ENCODE assay signal across 22 cellular contexts in the genomic region with DNA sequence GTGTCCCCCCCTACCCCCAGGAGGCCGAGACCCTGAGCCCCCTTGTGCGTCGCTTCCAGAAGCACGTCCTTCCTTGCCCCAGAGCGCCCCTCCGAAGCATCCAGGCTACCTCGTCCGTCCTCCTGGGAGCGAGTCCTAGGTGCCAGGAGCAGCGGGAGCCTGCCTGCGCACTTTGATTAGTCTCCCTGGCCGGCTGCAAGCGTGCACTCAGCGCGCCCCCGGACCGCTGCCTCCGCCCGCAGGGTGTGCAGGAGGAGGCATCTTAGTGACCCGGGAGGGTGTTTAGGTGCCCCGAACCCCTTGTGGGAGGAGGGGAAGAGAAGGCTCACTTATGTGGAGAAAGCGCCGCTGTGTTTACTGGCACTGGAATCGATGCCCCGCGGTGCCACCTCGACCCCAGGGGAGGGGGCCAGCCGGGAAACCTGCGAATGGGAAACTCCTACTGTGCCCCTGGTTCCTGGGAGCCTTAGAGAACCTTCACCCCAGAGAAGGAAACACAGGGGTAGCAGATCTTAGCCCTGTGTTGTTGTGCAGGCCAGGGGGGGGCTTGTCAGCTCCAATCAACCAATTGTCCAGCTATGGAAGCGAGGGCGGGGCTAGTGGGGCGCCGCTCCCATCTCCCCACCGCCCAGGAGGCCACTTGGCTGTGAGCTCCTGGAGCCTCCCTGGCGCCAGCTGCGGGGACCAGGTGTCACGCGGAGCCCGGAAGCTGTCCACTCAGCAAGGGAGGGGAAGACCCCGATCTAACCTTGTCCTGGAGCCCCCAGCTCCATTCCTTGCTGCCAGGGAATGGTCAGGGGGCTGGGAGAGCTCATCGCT.
DNase-seq lines count a peak whose midpoint lies in the region; ATAC-seq and TF ChIP-seq lines count a peak whose summit lies in the region.
"Had no signal": no experiment of that assay in that cellular context is flagged by ENCODE, and none has a peak within 500 bp of the region (broad histone marks: within the 10 kb centered on the region; RNA-seq: fewer than 3 reads in every experiment).

No MANE protein-coding gene starts in this region.

- H3K4me3 Mint-ChIP-seq in H9, result peak overlapping the region; percentile 61 to 87
- H3K4me3 Mint-ChIP-seq: activated B cell treated with CpG ODN at 0.5 μM for 24 hours; activated CD8-positive, alpha-beta T cell treated with anti-CD3 and anti-CD28 coated beads for 36 hours; activated naive CD4-positive, alpha-beta T cell treated with anti-CD3 and anti-CD28 coated beads for 36 hours; dendritic cell treated with granulocyte-macrophage colony-stimulating factor and Interleukin-4, amounts not matched to agents 40 ng/mL and 50 ng/mL, for 4 days had no signal

- H3K79me2 ChIP-seq in H9 (ENCODE audit: insufficient read depth, low read length), result no peaks in the 10 kb centered on the region

- H3K18ac ChIP-seq in H9 (ENCODE audit: insufficient read length, low read depth, low read length), result no peak overlapping the region

- no peak overlapping the region for H3K27ac Mint-ChIP-seq in H9
- H3K27ac Mint-ChIP-seq: activated B cell treated with CpG ODN at 0.5 μM for 24 hours; activated CD8-positive, alpha-beta T cell treated with anti-CD3 and anti-CD28 coated beads for 36 hours; activated naive CD4-positive, alpha-beta T cell treated with anti-CD3 and anti-CD28 coated beads for 36 hours; dendritic cell treated with granulocyte-macrophage colony-stimulating factor and Interleukin-4, amounts not matched to agents 40 ng/mL and 50 ng/mL, for 4 days had no signal

- no peaks in the 10 kb centered on the region for H3K79me1 ChIP-seq in H9 (ENCODE audit: insufficient read depth, low read depth, low read length, poor library complexity, severe bottlenecking)

- H4K91ac ChIP-seq in H9 (ENCODE audit: insufficient read length, low read depth, low read length), result no peak overlapping the region

- H3K4me1 ChIP-seq in H9 (ENCODE audit: insufficient read depth, low read length), result no peaks in the 10 kb centered on the region
- H3K4me1 ChIP-seq: foreskin keratinocyte, right lobe of liver had no signal

- H2AFZ ChIP-seq in H9 (ENCODE audit: low read length), result no peak overlapping the region

- H2BK12ac ChIP-seq in H9 (ENCODE audit: insufficient read length, low read depth, low read length), result no peak overlapping the region

- no peak overlapping the region for H3T11ph ChIP-seq in H9 (ENCODE audit: low read length)

- H4K8ac ChIP-seq in H9 (replicated peaks; ENCODE audit: insufficient read length, low read depth, low read length), result no peak overlapping the region

- H3K14ac ChIP-seq in H9 (ENCODE audit: insufficient read depth, low read length), result peak overlapping the region; percentile 60; the same call in 1 of the 2 replicates

- no peak overlapping the region; the same call in 1 of the 2 replicates for H2BK15ac ChIP-seq in H9 (ENCODE audit: low read depth, low read length)

- no peak overlapping the region for H2BK5ac ChIP-seq in H9 (ENCODE audit: insufficient read length, low read length)

- no peaks in the 10 kb centered on the region; a peak in 1 of 7 replicates for H3K36me3 Mint-ChIP-seq in H9 (ENCODE audit: insufficient read depth in 1 of 3, low read depth in 3 of 3)

- peaks cover 20% of the 10 kb centered on the region for H3K23me2 ChIP-seq in H9 (ENCODE audit: insufficient read length, low read depth, low read length, poor library complexity, severe bottlenecking)

- peaks cover 9 to 10% of the 10 kb centered on the region in 2 experiments for H3K4me1 Mint-ChIP-seq in H9
- H3K4me1 Mint-ChIP-seq: activated B cell treated with CpG ODN at 0.5 μM for 24 hours had no signal

- no peak for TF ChIP-seq CTCF in H9 (conservative IDR thresholded peaks at IDR 0.05)

- H3K27ac ChIP-seq in H9 (ENCODE audit: insufficient read length, low read depth, low read length), result no peak overlapping the region
- H3K27ac ChIP-seq: foreskin keratinocyte, right lobe of liver, tibial nerve had no signal

- in situ Hi-C loops in ACHN (cut with HindIII; ENCODE audit: low pct_ligation_motif_present, low pct_unique_long_range_greater_than_20kb, low sequenced_read_pairs), result no loop called here

- H3K9ac ChIP-seq in H9 (ENCODE audit: extremely low read depth, insufficient read length, low read length), result no peak overlapping the region

- no CpG with 5 or more reads among the region's 41 CpGs for WGBS in H9 (ENCODE audit: extremely low coverage, insufficient read length, low lambda C conversion rate)

- no peak overlapping the region for H2BK120ac ChIP-seq in H9 (ENCODE audit: low read depth, low read length, poor library complexity, severe bottlenecking)

- H3K9me3 Mint-ChIP-seq in H9, result no peaks in the 10 kb centered on the region; a peak in 1 of 5 replicates
- H3K9me3 Mint-ChIP-seq: activated B cell treated with CpG ODN at 0.5 μM for 24 hours; dendritic cell treated with granulocyte-macrophage colony-stimulating factor and Interleukin-4, amounts not matched to agents 40 ng/mL and 50 ng/mL, for 4 days had no signal

- H3K4me2 ChIP-seq in H9 (ENCODE audit: insufficient read depth, insufficient read length, low read length), result peak overlapping the region; percentile 88

- H3K27me3 Mint-ChIP-seq in H9 (ENCODE audit: low read depth), result peaks cover 66% of the 10 kb centered on the region

- no peak overlapping the region for H2BK20ac ChIP-seq in H9 (ENCODE audit: low read depth, low read length, poor library complexity, severe bottlenecking)

- H3K27me3 ChIP-seq in H9 (ENCODE audit: insufficient read depth, low read length), result peaks cover 17% of the 10 kb centered on the region; the same call in 1 of the 2 replicates
- H3K27me3 ChIP-seq: right lobe of liver had no signal

- no peak for ATAC-seq in GM19463 (IDR thresholded peaks at IDR 0.05; ENCODE audit: unreplicated experiment)
- ATAC-seq: activated CD8-positive, alpha-beta T cell treated with anti-CD3 and anti-CD28 coated beads for 36 hours; foreskin keratinocyte had no signal

- H3K56ac ChIP-seq in H9 (ENCODE audit: insufficient read length, low read depth, low read length), result no peak overlapping the region

- no peak overlapping the region for H3K4ac ChIP-seq in H9 (ENCODE audit: low read depth, low read length)

- no peaks in the 10 kb centered on the region for H4K20me1 ChIP-seq in H9 (ENCODE audit: control insufficient read depth, insufficient read depth, insufficient read length)

- no peak overlapping the region for H4K5ac ChIP-seq in H9 (ENCODE audit: insufficient read length, low read depth, low read length)

- DNase-seq in H9 (peak; percentile 46), astrocyte of the hippocampus (ENCODE audit: low read depth, low spot score) (peak; percentile 6), retina (peak; percentile 57), ACHN (no peak)
- no peak for DNase-seq in activated CD4-positive, alpha-beta T cell treated with anti-CD3 and anti-CD28 coated beads for 4 hours
- DNase-seq: activated B cell treated with CpG ODN at 0.5 μM for 24 hours; activated CD8-positive, alpha-beta T cell treated with anti-CD3 and anti-CD28 coated beads for 36 hours; activated naive CD4-positive, alpha-beta T cell treated with anti-CD3 and anti-CD28 coated beads for 36 hours; activated T-cell treated with anti-CD3 and anti-CD28 coated beads, Interleukin-2, amount 50 U/mL, for 1 hour; AML-193; aorta; foreskin keratinocyte; Karpas-422; NCI-H1048; NCI-H2029 treated with DMSO at 0.1 percent for 48 hours; right lobe of liver; SHP77; stimulated activated naive CD4-positive, alpha-beta T cell treated with Interleukin-2 at 50 U/mL for 16 hours had no signal

- H3K4me3 ChIP-seq in iPS-11a (ENCODE audit: low read depth, low read length), result peak overlapping the region; percentile 41
- H3K4me3 ChIP-seq: right lobe of liver, tibial nerve had no signal

- no peaks in the 10 kb centered on the region for H3K9me3 ChIP-seq in H9 (ENCODE audit: control insufficient read depth, low read depth, low read length)
- H3K9me3 ChIP-seq: right lobe of liver had no signal

- H3K23ac ChIP-seq in H9 (ENCODE audit: insufficient read length, low read depth, low read length), result no peak overlapping the region

- H2AK5ac ChIP-seq in H9 (ENCODE audit: insufficient read length, low read length), result no peak overlapping the region

Comparison
In these comparisons a context has a peak if more than half of its experiments do, and no peak if none do; other contexts are left out.
1. DNase-seq: peak in H9 (single experiment), astrocyte of the hippocampus (single experiment) and retina (single experiment); none in ACHN (single experiment) and activated CD4-positive, alpha-beta T cell treated with anti-CD3 and anti-CD28 coated beads for 4 hours (0 of 2).